In genomic region chr18:35485852-35486251, GRCh38 we compare ENCODE assay signal across 23 cellular contexts. TPM values are rescaled to one million over a fixed set of nuclear protein-coding genes. Genes with fewer than 3 reads are reported as not detected.
DNase-seq lines count a peak whose midpoint lies in the region; ATAC-seq, FAIRE-seq and TF ChIP-seq lines count a peak whose summit lies in the region.
"Had no signal": no experiment of that assay in that cellular context is flagged by ENCODE, and none has a peak within 500 bp of the region (broad histone marks: within the 10 kb centered on the region; RNA-seq: fewer than 3 reads in every experiment).

No MANE protein-coding gene starts in this region.

- ATAC-seq in HepG2 (no peak), right lobe of liver (no peak), WTC11 (no peak), GM21515 (IDR thresholded peaks at IDR 0.05; ENCODE audit: unreplicated experiment) (no peak), aorta (ENCODE audit: low FRiP score) (no peak)
- ATAC-seq: A549; CD8-positive, alpha-beta T cell had no signal

- FAIRE-seq in HepG2 (lab: Jason Lieb, UNC), result no peak
- FAIRE-seq: A549, D721Med, G401.6, GM12891, GM19239 had no signal

- TF ChIP-seq RAD21 in HepG2 (CRISPR knock-in tag; IDR thresholded peaks at IDR 0.05), result no peak

- peak overlapping the region; percentile 42 for H3K4me3 Mint-ChIP-seq in WTC11
- H3K4me3 Mint-ChIP-seq: B cell; CD4-positive, alpha-beta T cell; CD8-positive, alpha-beta T cell had no signal

- peaks cover 11% of the 10 kb centered on the region for H3K36me3 Mint-ChIP-seq in WTC11

- H3K27me3 Mint-ChIP-seq in WTC11 (ENCODE audit: low read depth), result no peaks in the 10 kb centered on the region; the same call in 1 of the 2 replicates
- H3K27me3 Mint-ChIP-seq: B cell; CD4-positive, alpha-beta T cell had no signal

- WGBS in HepG2 (ENCODE audit: low lambda C conversion rate), result 96% methylated on average over 1 of the region's 1 CpG
- WGBS in right lobe of liver (ENCODE audit: insufficient coverage, low coverage, low lambda C conversion rate, missing lambda C conversion rate), result 100% methylated on average over 1 of the region's 1 CpG
- WGBS in aorta, 2 donors, result 94 to 98% methylated on average over 1 of the region's 1 CpG

- no peak overlapping the region for H3K27ac Mint-ChIP-seq in WTC11
- H3K27ac Mint-ChIP-seq: B cell; CD4-positive, alpha-beta T cell; CD8-positive, alpha-beta T cell had no signal

- peaks cover 56% of the 10 kb centered on the region for H3K4me1 Mint-ChIP-seq in WTC11

- H3K36me3 ChIP-seq in HepG2 (replicated peaks in 1 of 2; ENCODE audit: control insufficient read depth in 1 of 2, insufficient read depth in 2 of 2, low read length in 2 of 2), result no peaks in the 10 kb centered on the region
- H3K36me3 ChIP-seq in right lobe of liver, result no peaks in the 10 kb centered on the region
- no peaks in the 10 kb centered on the region for H3K36me3 ChIP-seq in iPS-15b (ENCODE audit: control insufficient read depth, insufficient read depth, low read length)
- H3K36me3 ChIP-seq in aorta (ENCODE audit: control insufficient read depth in 1 of 2, insufficient read depth in 2 of 2, low read length in 1 of 2), result no peaks in the 10 kb centered on the region

- CTCF ChIA-PET in HepG2 (lab: Yijun Ruan, JAX; ENCODE audit: low intra/inter-chr PET ratio, low total read pairs) (no interaction called here), WTC11 (lab: Charles Lee) (no interaction called here)

- H3K9ac ChIP-seq in HepG2 (ENCODE audit: insufficient read depth, low read depth, low read length) (no peak overlapping the region), iPS-15b (ENCODE audit: low read depth, low read length) (no peak overlapping the region)
- H3K9ac ChIP-seq: BLaER1 treated with 17β-estradiol and CSF1 and Interleukin-3, amounts not matched to agents 10 nM and 100 nM had no signal

- H3K79me2 ChIP-seq in HepG2 (ENCODE audit: insufficient read depth, low read length), result peaks cover 17% of the 10 kb centered on the region

- POLR2A ChIA-PET in HepG2 (lab: Yijun Ruan, JAX), result interaction anchor here (3.5 kb wide), 1 partner anchor 11 kb away, joined by 24 read pairs; the partner anchor contains the start of gene INO80C
- POLR2A ChIA-PET in WTC11 (lab: Charles Lee), result no interaction called here

- H3K27me3 ChIP-seq in HepG2 (ENCODE audit: control insufficient read depth in 1 of 2, insufficient read depth in 2 of 2, low read length in 2 of 2) (no peaks in the 10 kb centered on the region; a peak in 1 of 5 replicates), right lobe of liver (no peaks in the 10 kb centered on the region), iPS-15b (ENCODE audit: control insufficient read depth, insufficient read depth, low read length) (no peaks in the 10 kb centered on the region), aorta (ENCODE audit: control insufficient read depth in 1 of 2, insufficient read depth in 2 of 2, low read length in 1 of 2) (no peaks in the 10 kb centered on the region)
- H3K27me3 ChIP-seq: BLaER1 treated with 17β-estradiol and CSF1 and Interleukin-3, amounts not matched to agents 10 nM and 100 nM had no signal

- H4K20me1 ChIP-seq in HepG2 (ENCODE audit: insufficient read depth, low read length), result no peaks in the 10 kb centered on the region

- in situ Hi-C loops in HepG2 (cut with HindIII; ENCODE audit: extremely low pct_ligation_motif_present, low pct_unique_long_range_greater_than_20kb), result no loop called here

- no peak overlapping the region for H3K4me2 ChIP-seq in HepG2 (ENCODE audit: low read depth, low read length)
- H3K4me2 ChIP-seq: A549; BLaER1 treated with 17β-estradiol and CSF1 and Interleukin-3, amounts not matched to agents 10 nM and 100 nM had no signal

- H3K27ac ChIP-seq in HepG2 (ENCODE audit: extremely low read length, insufficient read depth, low read length) (no peak overlapping the region), right lobe of liver (no peak overlapping the region), aorta (ENCODE audit: low read depth in 1 of 2, low read length in 2 of 2) (no peak overlapping the region)
- H3K27ac ChIP-seq: 22Rv1; BLaER1 treated with 17β-estradiol and CSF1 and Interleukin-3, amounts not matched to agents 10 nM and 100 nM; C4-2B had no signal

- no peak overlapping the region for H2AFZ ChIP-seq in HepG2 (ENCODE audit: low read length)

- H3K4me3 ChIP-seq in HepG2 (replicated peaks in 1 of 3; ENCODE audit: insufficient read depth in 1 of 3, low read depth in 2 of 3, low read length in 3 of 3) (no peak overlapping the region), right lobe of liver (no peak overlapping the region), iPS-15b (ENCODE audit: low read depth, low read length) (peak overlapping the region; percentile 6), aorta (ENCODE audit: low read length in 2 of 2) (no peak overlapping the region)
- H3K4me3 ChIP-seq: A549; BLaER1 treated with 17β-estradiol and CSF1 and Interleukin-3, amounts not matched to agents 10 nM and 100 nM had no signal

- H3K9me3 Mint-ChIP-seq in WTC11, result no peaks in the 10 kb centered on the region
- H3K9me3 Mint-ChIP-seq: CD4-positive, alpha-beta T cell; CD8-positive, alpha-beta T cell had no signal

- H3K4me1 ChIP-seq in HepG2 (ENCODE audit: insufficient read depth, low read length) (peaks cover 73% of the 10 kb centered on the region), right lobe of liver (peaks cover 0 to 32% (median 11%) of the 10 kb centered on the region in 4 donors), iPS-15b (ENCODE audit: control insufficient read depth, insufficient read depth, low read length) (peaks cover 17% of the 10 kb centered on the region), aorta (ENCODE audit: control insufficient read depth in 1 of 2, insufficient read depth in 2 of 2, low read length in 2 of 2) (no peaks in the 10 kb centered on the region)

- TF ChIP-seq POLR2A in HepG2 (IDR thresholded peaks at IDR 0.05; ENCODE audit: insufficient read depth in 1 of 2, low read depth in 2 of 2, low read length in 2 of 2), result no peak
- TF ChIP-seq POLR2A in right lobe of liver (IDR thresholded peaks at IDR 0.05), result no peak

- intact Hi-C loops in HepG2 (cut with micrococcal nuclease; ENCODE audit: unreplicated experiment), result no loop called here
- intact Hi-C loops in right lobe of liver (cut with DNase I), result no loop called here
- intact Hi-C loops in aorta (cut with DNase I), result no loop called here

- TF ChIP-seq EP300 in HepG2 (IDR thresholded peaks at IDR 0.05; ENCODE audit: low read depth in 2 of 2, low read length in 2 of 2) (no peak), HepG2 (CRISPR knock-in tag; IDR thresholded peaks at IDR 0.05; ENCODE audit: borderline replicate concordance) (no peak)

- H3K9me3 ChIP-seq in HepG2 (ENCODE audit: low read length) (no peaks in the 10 kb centered on the region), right lobe of liver (no peaks in the 10 kb centered on the region), iPS-15b (ENCODE audit: control insufficient read depth, insufficient read depth, low read length) (no peaks in the 10 kb centered on the region), aorta (ENCODE audit: control insufficient read depth, low read length) (no peaks in the 10 kb centered on the region)
- H3K9me3 ChIP-seq: A549, Caco-2 had no signal

- TF ChIP-seq CTCF in HepG2 (CRISPR knock-in tag; IDR thresholded peaks at IDR 0.05) (no peak), right lobe of liver (IDR thresholded peaks at IDR 0.05) (no peak), WTC11 (IDR thresholded peaks at IDR 0.05) (no peak)

- BruUV-seq in HepG2 (replicated peaks; lab: Mats Ljungman, UMichigan), result no TSS peak

- peak; percentile 24 for DNase-seq in HepG2 (ENCODE audit: low spot score)
- DNase-seq in right lobe of liver, result no peak
- no peak for DNase-seq in WTC11 (ENCODE audit: low spot score)
- DNase-seq in aorta, result no peak
- DNase-seq in cerebellar nuclear complex (lab: John Stamatoyannopoulos, UW), result no peak
- DNase-seq: AML-193; Caco-2; Calu3; CD4-positive, alpha-beta T cell; CD8-positive, alpha-beta T cell; DMS79 treated with DMSO at 0.1 percent for 48 hours; GF-D8 had no signal

TF ChIP-seq in HepG2, 621 proteins besides CTCF, POLR2A, EP300 and RAD21 (continues in another document):
- TF ChIP-seq HNF4A (CRISPR knock-in tag; IDR thresholded peaks at IDR 0.05) (0 out of 2 replicates have a peak, but pooled peaks have one; percentile 36), PHF21A (CRISPR knock-in tag; IDR thresholded peaks at IDR 0.05) (no peak), CENPT (CRISPR knock-in tag; IDR thresholded peaks at IDR 0.05; ENCODE audit: low read depth) (no peak)

RNA-seq across cellular contexts. Expression of gene INO80C, which starts 11.9 kb away (rescaled TPM):
- total RNA-seq in HepG2 (2016; rRNA removed; fragmentation: Illumina TruSeq; extraction: Trizol), result 8.2 and 10.8 TPM in 2 replicates
- 5.2 and 7.5 TPM in 2 replicates for total RNA-seq in HepG2 (2016; cell fraction: cytosol; rRNA removed; fragmentation: Illumina TruSeq; extraction: Trizol; ENCODE audit: low read depth)
- 6.6 and 9.8 TPM in 2 replicates for total RNA-seq in HepG2 (2016; cell fraction: insoluble cytoplasmic fraction; rRNA removed; fragmentation: Illumina TruSeq; extraction: Trizol)
- total RNA-seq in HepG2 (2016; cell fraction: membrane; rRNA removed; fragmentation: Illumina TruSeq; extraction: Trizol), result 4.8 and 6.6 TPM in 2 replicates
- 11.1 and 13.4 TPM in 2 replicates for total RNA-seq in HepG2 (2016; cell fraction: nucleus; rRNA removed; fragmentation: Illumina TruSeq; extraction: Trizol)
- 15.4 and 20.5 TPM in 2 replicates for polyA plus RNA-seq in HepG2 (2011; rRNA removed)
- 17.9 and 18.5 TPM in 2 replicates for polyA plus RNA-seq in HepG2 (2011; cell fraction: cytosol; rRNA removed)
- 14.5 and 18.5 TPM in 2 replicates for polyA plus RNA-seq in HepG2 (2011; cell fraction: nucleus; rRNA removed)
- 17.4 and 24.1 TPM in 2 replicates for polyA plus RNA-seq in HepG2 (2012)
- polyA plus RNA-seq in HepG2 (2016; cell fraction: cytosol; fragmentation: Illumina TruSeq; extraction: Trizol; ENCODE audit: low read depth), result 8.6 and 12.5 TPM in 2 replicates
- polyA plus RNA-seq in HepG2 (2016; cell fraction: insoluble cytoplasmic fraction; fragmentation: Illumina TruSeq; extraction: Trizol; ENCODE audit: low read depth), result 40.1 and 41.8 TPM in 2 replicates
- polyA plus RNA-seq in HepG2 (2016; cell fraction: membrane; fragmentation: Illumina TruSeq; extraction: Trizol; ENCODE audit: low read depth), result 13.6 and 13.7 TPM in 2 replicates
- polyA plus RNA-seq in HepG2 (2016; cell fraction: nucleus; fragmentation: Illumina TruSeq; extraction: Trizol; ENCODE audit: insufficient read depth, low read depth), result 27.3 and 33.7 TPM in 2 replicates
- 9.7 and 18.8 TPM in 2 replicates for polyA minus RNA-seq in HepG2 (2011; rRNA and poly(A)+ RNA removed; ENCODE audit: low replicate concordance)
- 6.5 TPM in 2 replicates for polyA minus RNA-seq in HepG2 (2011; cell fraction: cytosol; rRNA and poly(A)+ RNA removed)
- 19.0 and 30.3 TPM in 2 replicates for polyA minus RNA-seq in HepG2 (2011; cell fraction: nucleus; rRNA and poly(A)+ RNA removed)
- total RNA-seq in right lobe of liver, result 10 to 100 TPM in 3 of 6 experiments, 1 to 10 TPM in 3; 6.4 to 12.7 (median 9.7) TPM
- 42.3 to 49.4 TPM (median 45.6 TPM) in 3 replicates for total RNA-seq in WTC11 (2021)
- total RNA-seq in aorta, result 10 to 100 TPM; 18.6 to 19.1 TPM
- 10 to 100 TPM; 16.8 to 23.1 TPM for polyA plus RNA-seq in aorta
